8 cellular contexts compared by ENCODE assay signal in genomic region chr2:85852979-85853498, GRCh38. TPM values are rescaled to one million over a fixed set of nuclear protein-coding genes. Genes with fewer than 3 reads are reported as not detected.
DNase-seq lines count a peak whose midpoint lies in the region; ATAC-seq and TF ChIP-seq lines count a peak whose summit lies in the region.

No MANE protein-coding gene starts in this region.

- ATAC-seq in HG02588 (IDR thresholded peaks at IDR 0.05; ENCODE audit: unreplicated experiment): peak; percentile 59
- ATAC-seq in SK-N-SH treated with all-trans-retinoic acid at 6 μM for 48 hours: peak; percentile 59
- peak; percentile 58 for ATAC-seq in omental fat pad (ENCODE audit: low FRiP score)

- TF ChIP-seq POLR2A in adrenal gland (IDR thresholded peaks at IDR 0.05): no peak

- H3K36me3 ChIP-seq in adrenal gland (replicated peaks in 1 of 2) (peaks cover 0 to 30% of the 10 kb centered on the region in 2 donors), MG63 (no peaks in the 10 kb centered on the region), WERI-Rb-1 (no peaks in the 10 kb centered on the region)

- WGBS in adrenal gland, 4 donors: 59 to 74% (median 70%) methylated on average over 11 of the region's 11 CpGs

- intact Hi-C loops in adrenal gland (cut with DNase I): no loop called here

- H3K27ac ChIP-seq in adrenal gland: peak overlapping the region in 4 of 5 donors; percentile 40 to 85 (median 68)
- H3K27ac ChIP-seq in WERI-Rb-1: no peak overlapping the region

- H3K4me3 ChIP-seq in adrenal gland: no peak overlapping the region
- no peak overlapping the region for H3K4me3 ChIP-seq in MG63
- no peak overlapping the region for H3K4me3 ChIP-seq in WERI-Rb-1 (ENCODE audit: low read depth, low read length)

- H3K9me3 ChIP-seq in adrenal gland (replicated peaks in 1 of 3) (no peaks in the 10 kb centered on the region), MG63 (no peaks in the 10 kb centered on the region), WERI-Rb-1 (ENCODE audit: severe bottlenecking) (no peaks in the 10 kb centered on the region)

- DNase-seq in GM04503 (ENCODE audit: low read depth) (peak; percentile 37), adrenal gland (peak in 2 of 7 donors; percentile 35 to 39), omental fat pad (ENCODE audit: low spot score) (no peak), MG63 (no peak), WERI-Rb-1 (no peak), NCI-H1694 (lab: John Stamatoyannopoulos, UW) (no peak)

- peaks cover 8 to 34% of the 10 kb centered on the region in 2 donors for H3K4me1 ChIP-seq in adrenal gland (replicated peaks in 1 of 2)

- H3K27me3 ChIP-seq in adrenal gland: no peaks in the 10 kb centered on the region
- no peaks in the 10 kb centered on the region for H3K27me3 ChIP-seq in MG63
- H3K27me3 ChIP-seq in WERI-Rb-1 (ENCODE audit: insufficient read depth, low read depth, severe bottlenecking): no peaks in the 10 kb centered on the region

- TF ChIP-seq CTCF in adrenal gland (IDR thresholded peaks at IDR 0.05) (no peak), omental fat pad (IDR thresholded peaks at IDR 0.05) (no peak), WERI-Rb-1 (IDR thresholded peaks at IDR 0.05; ENCODE audit: low read depth, low read length) (no peak)

TF ChIP-seq in SK-N-SH treated with all-trans-retinoic acid at 6 μM for 48 hours, 23 proteins besides CTCF, POLR2A, EP300 and RAD21:
- TF ChIP-seq ZFP30 (CRISPR knock-in tag; IDR thresholded peaks at IDR 0.05) (no peak), TCF4 (CRISPR knock-in tag; IDR thresholded peaks at IDR 0.05; ENCODE audit: borderline replicate concordance) (peak; percentile 53; the same call in 1 of the 2 replicates)

RNA-seq across cellular contexts. Expression of gene ST3GAL5, which starts 35.8 kb away (rescaled TPM):
- 100 to 1,000 TPM in 4 of 8 donors, 10 to 100 TPM in 4; 61.2 to 172 (median 111) TPM for total RNA-seq in adrenal gland
- 10 to 100 TPM; 79.2 to 96.4 (median 79.7) TPM for polyA plus RNA-seq in adrenal gland
- 10 to 100 TPM; 41.7 to 89.5 (median 59.4) TPM for total RNA-seq in omental fat pad
- 2.1 and 10.0 TPM in 2 replicates for total RNA-seq in MG63 (2014; rRNA removed; shearing (Covaris generic); ENCODE audit: low replicate concordance)
